ENCODE assay signal across 1 cellular context in genomic region chr6:27127874-27128795, GRCh38.
TF ChIP-seq lines count a peak whose summit lies in the region.

No MANE protein-coding gene starts in this region.

TF ChIP-seq in HepG2, 621 proteins besides CTCF, POLR2A, EP300 and RAD21 (continued from another document):
- TF ChIP-seq ZNF644 (CRISPR knock-in tag; IDR thresholded peaks at IDR 0.05; ENCODE audit: low read depth) (no peak), THAP9 (CRISPR knock-in tag; IDR thresholded peaks at IDR 0.05; ENCODE audit: borderline replicate concordance) (no peak), ZSCAN29 (CRISPR knock-in tag; conservative IDR thresholded peaks at IDR 0.05) (no peak)
- TF ChIP-seq, protein P1, sequence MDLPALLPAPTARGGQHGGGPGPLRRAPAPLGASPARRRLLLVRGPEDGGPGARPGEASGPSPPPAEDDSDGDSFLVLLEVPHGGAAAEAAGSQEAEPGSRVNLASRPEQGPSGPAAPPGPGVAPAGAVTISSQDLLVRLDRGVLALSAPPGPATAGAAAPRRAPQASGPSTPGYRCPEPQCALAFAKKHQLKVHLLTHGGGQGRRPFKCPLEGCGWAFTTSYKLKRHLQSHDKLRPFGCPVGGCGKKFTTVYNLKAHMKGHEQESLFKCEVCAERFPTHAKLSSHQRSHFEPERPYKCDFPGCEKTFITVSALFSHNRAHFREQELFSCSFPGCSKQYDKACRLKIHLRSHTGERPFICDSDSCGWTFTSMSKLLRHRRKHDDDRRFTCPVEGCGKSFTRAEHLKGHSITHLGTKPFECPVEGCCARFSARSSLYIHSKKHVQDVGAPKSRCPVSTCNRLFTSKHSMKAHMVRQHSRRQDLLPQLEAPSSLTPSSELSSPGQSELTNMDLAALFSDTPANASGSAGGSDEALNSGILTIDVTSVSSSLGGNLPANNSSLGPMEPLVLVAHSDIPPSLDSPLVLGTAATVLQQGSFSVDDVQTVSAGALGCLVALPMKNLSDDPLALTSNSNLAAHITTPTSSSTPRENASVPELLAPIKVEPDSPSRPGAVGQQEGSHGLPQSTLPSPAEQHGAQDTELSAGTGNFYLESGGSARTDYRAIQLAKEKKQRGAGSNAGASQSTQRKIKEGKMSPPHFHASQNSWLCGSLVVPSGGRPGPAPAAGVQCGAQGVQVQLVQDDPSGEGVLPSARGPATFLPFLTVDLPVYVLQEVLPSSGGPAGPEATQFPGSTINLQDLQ (CRISPR knock-in tag; IDR thresholded peaks at IDR 0.05), result no peak
